In genomic region chr16:27330542-27330941, GRCh38 we compare ENCODE assay signal across 10 cellular contexts. TPM values are rescaled to one million over a fixed set of nuclear protein-coding genes. Genes with fewer than 3 reads are reported as not detected.
DNase-seq lines count a peak whose midpoint lies in the region; ATAC-seq and TF ChIP-seq lines count a peak whose summit lies in the region.
"Had no signal": no experiment of that assay in that cellular context is flagged by ENCODE, and none has a peak within 500 bp of the region (broad histone marks: within the 10 kb centered on the region; RNA-seq: fewer than 3 reads in every experiment).

No MANE protein-coding gene starts in this region.

- H3K27ac ChIP-seq in adrenal gland (peak overlapping the region in 4 of 5 donors; percentile 12 to 95 (median 42)), left ventricle myocardium inferior (replicated peaks) (peak overlapping the region; percentile 91), gastrocnemius medialis (peak overlapping the region; percentile 69 to 89 (median 76))

- 76 to 88% (median 83%) methylated on average over 5 of the region's 5 CpGs for WGBS in adrenal gland, 4 donors

- H3K36me3 ChIP-seq in adrenal gland (replicated peaks in 1 of 2) (peaks cover 0 to 21% of the 10 kb centered on the region in 2 donors), left ventricle myocardium inferior (peaks cover 16% of the 10 kb centered on the region), gastrocnemius medialis (peaks cover 0 to 5% of the 10 kb centered on the region in 2 donors)

- H3K4me1 ChIP-seq in adrenal gland (replicated peaks in 1 of 2) (peaks cover 41 to 62% of the 10 kb centered on the region in 2 donors), left ventricle myocardium inferior (peaks cover 72% of the 10 kb centered on the region), gastrocnemius medialis (peaks cover 10 to 17% of the 10 kb centered on the region in 2 donors)

- DNase-seq in Daoy (ENCODE audit: low read depth): peak; percentile 78
- peak in 3 of 7 donors; percentile 37 to 71 (median 49) for DNase-seq in adrenal gland
- peak; percentile 62 for DNase-seq in left ventricle myocardium inferior
- DNase-seq in gastrocnemius medialis: peak; percentile 34 to 45
- DNase-seq in effector CD4-positive, alpha-beta T cell: no peak
- DNase-seq in NK-92 (lab: John Stamatoyannopoulos, UW; ENCODE audit: unreplicated experiment): no peak
- no peak for DNase-seq in 8988T
- DNase-seq in OCI-M2 (lab: John Stamatoyannopoulos, UW; ENCODE audit: unreplicated experiment): no peak
- DNase-seq: OCI-M1, retina had no signal

- H3K27me3 ChIP-seq in adrenal gland (no peaks in the 10 kb centered on the region), left ventricle myocardium inferior (ENCODE audit: low read depth) (peaks cover 10% of the 10 kb centered on the region), gastrocnemius medialis (no peaks in the 10 kb centered on the region)

- H3K9me3 ChIP-seq in adrenal gland (replicated peaks in 1 of 3): no peaks in the 10 kb centered on the region
- H3K9me3 ChIP-seq in left ventricle myocardium inferior (replicated peaks): no peaks in the 10 kb centered on the region
- H3K9me3 ChIP-seq in gastrocnemius medialis: no peaks in the 10 kb centered on the region

- ATAC-seq in gastrocnemius medialis: peak; percentile 48 to 61

- H3K4me3 ChIP-seq in adrenal gland (no peak overlapping the region), left ventricle myocardium inferior (no peak overlapping the region), gastrocnemius medialis (no peak overlapping the region)

- intact Hi-C loops in adrenal gland (cut with DNase I) (no loop called here), left ventricle myocardium inferior (cut with micrococcal nuclease) (no loop called here), gastrocnemius medialis (cut with DNase I; ENCODE audit: low total_unique reads) (no loop called here)

- in situ Hi-C loops in gastrocnemius medialis (cut with MboI; ENCODE audit: low sequenced_read_pairs in 4 of 4): no loop called here

- TF ChIP-seq CTCF in adrenal gland (IDR thresholded peaks at IDR 0.05): no peak
- no peak for TF ChIP-seq CTCF in left ventricle myocardium inferior (IDR thresholded peaks at IDR 0.05; ENCODE audit: borderline replicate concordance)
- TF ChIP-seq CTCF in gastrocnemius medialis (IDR thresholded peaks at IDR 0.05 in 4 of 5, conservative IDR thresholded peaks at IDR 0.05 in 1 of 5): no peak

- TF ChIP-seq POLR2A in adrenal gland (IDR thresholded peaks at IDR 0.05) (no peak), gastrocnemius medialis (IDR thresholded peaks at IDR 0.05) (no peak)

RNA-seq across cellular contexts. Expression of gene IL4R, which starts 16.8 kb away (rescaled TPM):
- 6.2 and 8.6 TPM in 2 replicates for total RNA-seq in Daoy (2014; rRNA removed; shearing (Covaris generic))
- total RNA-seq in adrenal gland (100 to 1,000 TPM in 3 of 8 donors, 10 to 100 TPM in 5; 32.4 to 142 (median 62.8) TPM), left ventricle myocardium inferior (12.0 TPM), gastrocnemius medialis (1 to 10 TPM; 4.5 to 7.4 (median 6.5) TPM)
- polyA plus RNA-seq in adrenal gland: 10 to 100 TPM; 25.6 to 46.7 (median 46.6) TPM

Comparison
In these comparisons a context has a peak if more than half of its experiments do, and no peak if none do; other contexts are left out.
1. DNase-seq: peak in Daoy (single experiment), left ventricle myocardium inferior (single experiment) and gastrocnemius medialis (2 of 2); none in effector CD4-positive, alpha-beta T cell (single experiment), NK-92 (single experiment), 8988T (single experiment) and OCI-M2 (single experiment).
2. Peak in every context shown above with its lines, with median percentiles within 50 percentile points of each other: H3K27ac ChIP-seq.